20 cellular contexts compared by ENCODE assay signal in the genomic region with DNA sequence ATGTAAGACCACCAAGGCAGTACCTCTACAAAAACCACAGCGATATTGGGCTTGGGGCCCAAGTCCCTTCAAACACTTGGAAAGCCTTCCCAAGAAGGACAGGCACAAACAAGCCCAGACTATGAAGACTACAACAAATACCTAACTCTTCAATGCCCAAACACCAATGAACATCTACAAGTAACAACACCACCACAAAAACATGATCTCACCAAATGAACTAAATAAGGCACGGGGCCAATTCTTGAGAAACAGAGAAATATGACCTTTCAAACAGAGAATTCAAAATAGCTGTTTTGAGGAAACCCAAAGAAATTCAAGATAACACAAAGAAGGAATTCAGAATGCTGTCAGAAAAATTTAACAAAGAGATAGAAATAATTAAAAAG.
DNase-seq lines count a peak whose midpoint lies in the region; ATAC-seq and TF ChIP-seq lines count a peak whose summit lies in the region.
"Had no signal": no experiment of that assay in that cellular context is flagged by ENCODE, and none has a peak within 500 bp of the region (broad histone marks: within the 10 kb centered on the region; RNA-seq: fewer than 3 reads in every experiment).

No MANE protein-coding gene starts in this region.

- H3K9me3 ChIP-seq in left ventricle myocardium inferior (replicated peaks), result peaks cover 6% of the 10 kb centered on the region
- H3K9me3 ChIP-seq: thoracic aorta had no signal

- no peaks in the 10 kb centered on the region for H3K27me3 Mint-ChIP-seq in stimulated activated memory B cell treated with anti-CD40 and anti-IgM and Interleukin-4, amounts not matched to agents 10 μg/mL and 1 μg/mL and 100 μg/mL, for 72 hours
- H3K27me3 Mint-ChIP-seq: activated naive CD4-positive, alpha-beta T cell treated with anti-CD3 and anti-CD28 coated beads, Interleukin-2, amount 10 ng/mL, durations not matched to agents 7 days and 5 days; CD4-positive, alpha-beta memory T cell had no signal

- H3K27ac ChIP-seq in left ventricle myocardium inferior (replicated peaks), result peak overlapping the region; percentile 27
- H3K27ac ChIP-seq: thoracic aorta had no signal

- in situ Hi-C loops in astrocyte of the spinal cord (cut with HindIII; ENCODE audit: low sequenced_read_pairs), result no loop called here

- no peaks in the 10 kb centered on the region for H3K9me3 Mint-ChIP-seq in stimulated activated memory B cell treated with anti-CD40 and anti-IgM and Interleukin-4, amounts not matched to agents 10 μg/mL and 1 μg/mL and 100 μg/mL, for 72 hours
- H3K9me3 Mint-ChIP-seq: activated naive CD4-positive, alpha-beta T cell treated with anti-CD3 and anti-CD28 coated beads, Interleukin-2, amount 10 ng/mL, durations not matched to agents 7 days and 5 days; nephron progenitor cell; stimulated activated naive CD8-positive, alpha-beta T cell treated with anti-CD3 and anti-CD28 coated beads, Interleukin-15, Interleukin-2, amounts not matched to agents 100 ng/mL and 50 ng/mL, for 24 hours had no signal

- no peaks in the 10 kb centered on the region for H3K4me1 ChIP-seq in left ventricle myocardium inferior

- H3K4me3 Mint-ChIP-seq in stimulated activated memory B cell treated with anti-CD40 and anti-IgM and Interleukin-4, amounts not matched to agents 10 μg/mL and 1 μg/mL and 100 μg/mL, for 72 hours, result no peak overlapping the region
- H3K4me3 Mint-ChIP-seq: activated naive CD4-positive, alpha-beta T cell treated with anti-CD3 and anti-CD28 coated beads, Interleukin-2, amount 10 ng/mL, durations not matched to agents 7 days and 5 days; CD4-positive, alpha-beta memory T cell; nephron progenitor cell; stimulated activated naive CD8-positive, alpha-beta T cell treated with anti-CD3 and anti-CD28 coated beads, Interleukin-15, Interleukin-2, amounts not matched to agents 100 ng/mL and 50 ng/mL, for 24 hours had no signal

- no peak for TF ChIP-seq CTCF in left ventricle myocardium inferior (IDR thresholded peaks at IDR 0.05; ENCODE audit: borderline replicate concordance)
- no peak for TF ChIP-seq CTCF in astrocyte of the spinal cord (IDR thresholded peaks at IDR 0.05; ENCODE audit: low read depth, low read length)
- no peak for TF ChIP-seq CTCF in fibroblast of mammary gland (conservative IDR thresholded peaks at IDR 0.05; ENCODE audit: control insufficient read depth, insufficient read depth, low read depth, low read length)

- no peaks in the 10 kb centered on the region for H3K36me3 ChIP-seq in left ventricle myocardium inferior
- H3K36me3 ChIP-seq: thoracic aorta had no signal

- no peaks in the 10 kb centered on the region for H3K27me3 ChIP-seq in left ventricle myocardium inferior (ENCODE audit: low read depth)

- no peaks in the 10 kb centered on the region for H3K4me1 Mint-ChIP-seq in stimulated activated memory B cell treated with anti-CD40 and anti-IgM and Interleukin-4, amounts not matched to agents 10 μg/mL and 1 μg/mL and 100 μg/mL, for 72 hours
- H3K4me1 Mint-ChIP-seq: activated naive CD4-positive, alpha-beta T cell treated with anti-CD3 and anti-CD28 coated beads, Interleukin-2, amount 10 ng/mL, durations not matched to agents 7 days and 5 days; CD4-positive, alpha-beta memory T cell had no signal

- H3K4me3 ChIP-seq in left ventricle myocardium inferior (no peak overlapping the region), astrocyte of the spinal cord (ENCODE audit: low read depth, low read length) (no peak overlapping the region), fibroblast of mammary gland (ENCODE audit: control insufficient read depth, low read depth, low read length) (no peak overlapping the region)
- H3K4me3 ChIP-seq: K562, thoracic aorta had no signal

- no peak overlapping the region for H3K27ac Mint-ChIP-seq in stimulated activated memory B cell treated with anti-CD40 and anti-IgM and Interleukin-4, amounts not matched to agents 10 μg/mL and 1 μg/mL and 100 μg/mL, for 72 hours
- H3K27ac Mint-ChIP-seq: activated naive CD4-positive, alpha-beta T cell treated with anti-CD3 and anti-CD28 coated beads, Interleukin-2, amount 10 ng/mL, durations not matched to agents 7 days and 5 days; stimulated activated naive CD8-positive, alpha-beta T cell treated with anti-CD3 and anti-CD28 coated beads, Interleukin-15, Interleukin-2, amounts not matched to agents 100 ng/mL and 50 ng/mL, for 24 hours had no signal

- no peak for ATAC-seq in stimulated activated memory B cell treated with anti-CD40 and anti-IgM and Interleukin-4, amounts not matched to agents 10 μg/mL and 1 μg/mL and 100 μg/mL, for 72 hours
- ATAC-seq in GM18907 (IDR thresholded peaks at IDR 0.05; ENCODE audit: unreplicated experiment), result no peak
- ATAC-seq: K562 had no signal

- DNase-seq in left ventricle myocardium inferior (no peak), cardiac septum (ENCODE audit: low spot score) (no peak), astrocyte of the spinal cord (ENCODE audit: low read depth, low spot score) (peak; percentile 16), fibroblast of mammary gland (ENCODE audit: low read depth) (peak; percentile 41), activated T-cell treated with anti-CD3 and anti-CD28 coated beads for 4 hours (no peak)
- DNase-seq in effector CD4-positive, alpha-beta T cell, result no peak
- DNase-seq: activated CD4-positive, CD25-positive, alpha-beta regulatory T cell; activated naive CD4-positive, alpha-beta T cell treated with anti-CD3 and anti-CD28 coated beads, Interleukin-2, amount 10 ng/mL, durations not matched to agents 7 days and 5 days; amygdala; CD4-positive, alpha-beta memory T cell; cerebellar nuclear complex; NCI-H146; nephron progenitor cell; RPMI8226; T-helper 1 cell had no signal

- no peaks in the 10 kb centered on the region for H3K36me3 Mint-ChIP-seq in stimulated activated memory B cell treated with anti-CD40 and anti-IgM and Interleukin-4, amounts not matched to agents 10 μg/mL and 1 μg/mL and 100 μg/mL, for 72 hours
- H3K36me3 Mint-ChIP-seq: activated naive CD4-positive, alpha-beta T cell treated with anti-CD3 and anti-CD28 coated beads, Interleukin-2, amount 10 ng/mL, durations not matched to agents 7 days and 5 days; CD4-positive, alpha-beta memory T cell had no signal

- intact Hi-C loops in left ventricle myocardium inferior (cut with micrococcal nuclease) (no loop called here), cardiac septum (cut with DNase I) (no loop called here)

Comparison
In these comparisons a context has a peak if more than half of its experiments do, and no peak if none do; other contexts are left out.
1. DNase-seq: peak in astrocyte of the spinal cord (single experiment) and fibroblast of mammary gland (single experiment); none in left ventricle myocardium inferior (single experiment), cardiac septum (single experiment), effector CD4-positive, alpha-beta T cell (single experiment) and activated T-cell treated with anti-CD3 and anti-CD28 coated beads for 4 hours (single experiment).